In the genomic region with DNA sequence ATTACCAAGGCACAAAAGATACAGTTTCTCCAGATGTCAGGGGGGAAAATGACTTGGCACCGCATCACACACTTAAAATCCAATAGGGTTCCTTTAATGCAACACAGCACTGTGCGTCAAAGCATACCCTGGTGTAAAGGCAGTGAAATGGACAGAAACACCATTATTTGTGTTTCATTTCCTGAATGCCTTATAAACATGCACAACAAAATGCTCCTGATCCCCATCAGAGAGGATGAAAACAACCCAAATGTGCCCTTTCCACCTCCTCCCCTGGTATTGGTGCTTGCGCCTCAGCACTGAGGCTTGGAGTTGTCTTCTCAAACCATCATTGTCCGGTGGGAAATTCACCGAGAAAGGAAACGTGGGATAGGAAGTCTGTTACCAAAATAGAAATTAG, we compare ENCODE assay signal across 8 cellular contexts.
DNase-seq lines count a peak whose midpoint lies in the region; ATAC-seq and TF ChIP-seq lines count a peak whose summit lies in the region.

No MANE protein-coding gene starts in this region.

- H3K27me3 ChIP-seq in Loucy (ENCODE audit: insufficient read depth, low read length, poor library complexity, severe bottlenecking), result peaks cover 5% of the 10 kb centered on the region

- peak overlapping the region; percentile 100 for H3K9ac ChIP-seq in Loucy (ENCODE audit: low read depth, low read length, poor library complexity, severe bottlenecking)

- peak; percentile 79 for DNase-seq in ELR (ENCODE audit: low read depth)
- peak; percentile 31 for DNase-seq in amniotic epithelial cell (ENCODE audit: low read depth)
- DNase-seq in activated effector memory CD4-positive, alpha-beta T cell treated with anti-CD3 and anti-CD28 coated beads, Interleukin-2, amount 50 U/mL, for 16 hours, result no peak

- H2AFZ ChIP-seq in Loucy (ENCODE audit: low read length), result no peak overlapping the region

- ATAC-seq in GM18511 (IDR thresholded peaks at IDR 0.05; ENCODE audit: unreplicated experiment) (no peak), HG03342 (IDR thresholded peaks at IDR 0.05; ENCODE audit: unreplicated experiment) (no peak)

- H3K4me1 ChIP-seq in Loucy (ENCODE audit: insufficient read depth, low read length, poor library complexity, severe bottlenecking), result peaks cover 49% of the 10 kb centered on the region

- no peaks in the 10 kb centered on the region for H3K36me3 ChIP-seq in Loucy (ENCODE audit: insufficient read depth, low read length)

- TF ChIP-seq CTCF in Loucy (conservative IDR thresholded peaks at IDR 0.05; ENCODE audit: low read length), result no peak

- no peaks in the 10 kb centered on the region for H3K9me3 ChIP-seq in Loucy (ENCODE audit: insufficient read depth, low read depth, low read length)

- peak overlapping the region; percentile 97 for H3K4me3 ChIP-seq in Loucy (ENCODE audit: low read length, poor library complexity, severe bottlenecking)
- peak overlapping the region; percentile 87 for H3K4me3 ChIP-seq in iPS-11a (ENCODE audit: low read depth, low read length)
- peak overlapping the region; percentile 47 to 86 (median 57) for H3K4me3 ChIP-seq in skin epidermis

- peak overlapping the region; percentile 65 to 99 (median 95) for H3K27ac ChIP-seq in skin epidermis

- peaks cover 58% of the 10 kb centered on the region for H3K79me2 ChIP-seq in Loucy (ENCODE audit: insufficient read depth, low read length)

- H3K9me2 ChIP-seq in Loucy (replicated peaks; ENCODE audit: low read depth, low read length), result no peaks in the 10 kb centered on the region

- H3K4me2 ChIP-seq in Loucy (ENCODE audit: low read depth, low read length, poor library complexity, severe bottlenecking), result peak overlapping the region; percentile 96

- peaks cover 54% of the 10 kb centered on the region for H4K20me1 ChIP-seq in Loucy (ENCODE audit: insufficient read depth, low read length, poor library complexity, severe bottlenecking)

- H3F3A ChIP-seq in Loucy (ENCODE audit: low read depth), result no peaks in the 10 kb centered on the region
